In the genomic region with DNA sequence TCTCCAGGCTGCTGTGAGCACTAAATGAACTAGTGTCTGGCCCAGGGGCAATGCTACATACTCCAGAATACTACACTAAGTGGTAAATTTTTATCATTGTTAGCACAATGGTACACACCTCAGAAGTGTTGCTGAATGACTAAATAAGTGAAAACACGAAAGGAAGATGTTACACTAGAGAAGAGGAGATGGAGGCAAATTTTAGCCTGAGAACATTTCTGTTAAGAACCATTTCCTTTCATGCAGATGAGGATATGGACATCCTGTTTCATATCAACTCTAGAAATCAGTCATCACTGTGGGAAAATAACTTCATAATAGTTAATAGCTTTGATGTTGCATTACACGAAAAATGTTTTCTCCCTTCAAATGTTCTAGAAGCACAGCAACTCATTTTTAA, we compare ENCODE assay signal across 13 cellular contexts.
A peak's percentile ranks its signal among the peaks of the same experiment; 100 is the strongest.
DNase-seq lines count a peak whose midpoint lies in the region; ATAC-seq lines count a peak whose summit lies in the region.
"Had no signal": no experiment of that assay in that cellular context is flagged by ENCODE, and none has a peak within 500 bp of the region (broad histone marks: within the 10 kb centered on the region; RNA-seq: fewer than 3 reads in every experiment).

No MANE protein-coding gene starts in this region.

- no peaks in the 10 kb centered on the region for H3K27me3 Mint-ChIP-seq in activated naive CD4-positive, alpha-beta T cell treated with anti-CD3 and anti-CD28 coated beads, Interleukin-2, amount 10 ng/mL, durations not matched to agents 7 days and 5 days
- H3K27me3 Mint-ChIP-seq in stimulated activated naive CD8-positive, alpha-beta T cell treated with anti-CD3 and anti-CD28 coated beads, Interleukin-15, Interleukin-2, amounts not matched to agents 100 ng/mL and 50 ng/mL, for 24 hours, result no peaks in the 10 kb centered on the region

- H3K9me3 Mint-ChIP-seq in activated naive CD4-positive, alpha-beta T cell treated with anti-CD3 and anti-CD28 coated beads, Interleukin-2, amount 50 U/mL, for 72 hours, result no peaks in the 10 kb centered on the region
- H3K9me3 Mint-ChIP-seq in activated naive CD4-positive, alpha-beta T cell treated with anti-CD3 and anti-CD28 coated beads, Interleukin-2, amount 10 ng/mL, durations not matched to agents 7 days and 5 days, result no peaks in the 10 kb centered on the region
- H3K9me3 Mint-ChIP-seq in stimulated activated naive CD8-positive, alpha-beta T cell treated with anti-CD3 and anti-CD28 coated beads, Interleukin-15, Interleukin-2, amounts not matched to agents 100 ng/mL and 50 ng/mL, for 24 hours, result no peaks in the 10 kb centered on the region
- H3K9me3 Mint-ChIP-seq: HFFc6 had no signal

- H3K27ac Mint-ChIP-seq in activated naive CD4-positive, alpha-beta T cell treated with anti-CD3 and anti-CD28 coated beads, Interleukin-2, amount 50 U/mL, for 72 hours, result peak overlapping the region; percentile 84 to 93
- no peak overlapping the region for H3K27ac Mint-ChIP-seq in activated naive CD4-positive, alpha-beta T cell treated with anti-CD3 and anti-CD28 coated beads, Interleukin-2, amount 10 ng/mL, durations not matched to agents 7 days and 5 days
- H3K27ac Mint-ChIP-seq in stimulated activated naive CD8-positive, alpha-beta T cell treated with anti-CD3 and anti-CD28 coated beads, Interleukin-15, Interleukin-2, amounts not matched to agents 100 ng/mL and 50 ng/mL, for 24 hours, result peak overlapping the region; percentile 10
- H3K27ac Mint-ChIP-seq: HFFc6 had no signal

- DNase-seq in activated naive CD4-positive, alpha-beta T cell treated with anti-CD3 and anti-CD28 coated beads, Interleukin-2, amount 50 U/mL, for 72 hours (ENCODE audit: low spot score in 2 of 2), result no peak
- DNase-seq in activated naive CD4-positive, alpha-beta T cell treated with anti-CD3 and anti-CD28 coated beads, Interleukin-2, amount 10 ng/mL, durations not matched to agents 7 days and 5 days, result no peak
- DNase-seq in SKM-1 treated with dmso at 0.1 percent for 144 hours (lab: John Stamatoyannopoulos, UW; ENCODE audit: unreplicated experiment), result no peak
- no peak for DNase-seq in DMS153 (lab: John Stamatoyannopoulos, UW)
- DNase-seq: activated CD4-positive, alpha-beta T cell treated with anti-CD3 and anti-CD28 coated beads for 48 hours; HFFc6; NCI-H1092 treated with DMSO at 0.1 percent for 48 hours; NCI-H774; stimulated activated CD4-positive, alpha-beta T cell treated with anti-CD3 and anti-CD28 coated beads, Interleukin-15, amount 100 ng/mL, for 24 hours had no signal

- H3K4me1 Mint-ChIP-seq in activated naive CD4-positive, alpha-beta T cell treated with anti-CD3 and anti-CD28 coated beads, Interleukin-2, amount 10 ng/mL, durations not matched to agents 7 days and 5 days, result peaks cover 58% of the 10 kb centered on the region
- peaks cover 62% of the 10 kb centered on the region for H3K4me1 Mint-ChIP-seq in stimulated activated naive CD8-positive, alpha-beta T cell treated with anti-CD3 and anti-CD28 coated beads, Interleukin-15, Interleukin-2, amounts not matched to agents 100 ng/mL and 50 ng/mL, for 24 hours (ENCODE audit: low read depth)

- CTCF ChIA-PET in activated naive CD4-positive, alpha-beta T cell treated with anti-CD3 and anti-CD28 coated beads, Interleukin-2, amount 10 ng/mL, durations not matched to agents 7 days and 5 days (lab: Charles Lee), result interaction anchor here (1.3 kb wide), 1 partner anchor 9 kb away, joined by 5 read pairs; no protein-coding TSS in a partner anchor

- H3K4me3 Mint-ChIP-seq in activated naive CD4-positive, alpha-beta T cell treated with anti-CD3 and anti-CD28 coated beads, Interleukin-2, amount 10 ng/mL, durations not matched to agents 7 days and 5 days, result no peak overlapping the region
- H3K4me3 Mint-ChIP-seq in stimulated activated naive CD8-positive, alpha-beta T cell treated with anti-CD3 and anti-CD28 coated beads, Interleukin-15, Interleukin-2, amounts not matched to agents 100 ng/mL and 50 ng/mL, for 24 hours, result no peak overlapping the region
- H3K4me3 Mint-ChIP-seq: HFFc6 had no signal

- no peaks in the 10 kb centered on the region for H3K36me3 Mint-ChIP-seq in activated naive CD4-positive, alpha-beta T cell treated with anti-CD3 and anti-CD28 coated beads, Interleukin-2, amount 50 U/mL, for 72 hours
- peaks cover 3% of the 10 kb centered on the region for H3K36me3 Mint-ChIP-seq in activated naive CD4-positive, alpha-beta T cell treated with anti-CD3 and anti-CD28 coated beads, Interleukin-2, amount 10 ng/mL, durations not matched to agents 7 days and 5 days
- no peaks in the 10 kb centered on the region for H3K36me3 Mint-ChIP-seq in stimulated activated naive CD8-positive, alpha-beta T cell treated with anti-CD3 and anti-CD28 coated beads, Interleukin-15, Interleukin-2, amounts not matched to agents 100 ng/mL and 50 ng/mL, for 24 hours (ENCODE audit: low read depth)

- ATAC-seq in activated naive CD4-positive, alpha-beta T cell treated with anti-CD3 and anti-CD28 coated beads, Interleukin-2, amount 50 U/mL, for 72 hours, result peak; percentile 71
- ATAC-seq in GM21737 (IDR thresholded peaks at IDR 0.05; ENCODE audit: unreplicated experiment), result peak; percentile 34
- peak; percentile 46 for ATAC-seq in HG03571 (IDR thresholded peaks at IDR 0.05; ENCODE audit: unreplicated experiment)
- ATAC-seq in GM21447 (IDR thresholded peaks at IDR 0.05; ENCODE audit: unreplicated experiment), result no peak
